8 cellular contexts compared by ENCODE assay signal in the genomic region with DNA sequence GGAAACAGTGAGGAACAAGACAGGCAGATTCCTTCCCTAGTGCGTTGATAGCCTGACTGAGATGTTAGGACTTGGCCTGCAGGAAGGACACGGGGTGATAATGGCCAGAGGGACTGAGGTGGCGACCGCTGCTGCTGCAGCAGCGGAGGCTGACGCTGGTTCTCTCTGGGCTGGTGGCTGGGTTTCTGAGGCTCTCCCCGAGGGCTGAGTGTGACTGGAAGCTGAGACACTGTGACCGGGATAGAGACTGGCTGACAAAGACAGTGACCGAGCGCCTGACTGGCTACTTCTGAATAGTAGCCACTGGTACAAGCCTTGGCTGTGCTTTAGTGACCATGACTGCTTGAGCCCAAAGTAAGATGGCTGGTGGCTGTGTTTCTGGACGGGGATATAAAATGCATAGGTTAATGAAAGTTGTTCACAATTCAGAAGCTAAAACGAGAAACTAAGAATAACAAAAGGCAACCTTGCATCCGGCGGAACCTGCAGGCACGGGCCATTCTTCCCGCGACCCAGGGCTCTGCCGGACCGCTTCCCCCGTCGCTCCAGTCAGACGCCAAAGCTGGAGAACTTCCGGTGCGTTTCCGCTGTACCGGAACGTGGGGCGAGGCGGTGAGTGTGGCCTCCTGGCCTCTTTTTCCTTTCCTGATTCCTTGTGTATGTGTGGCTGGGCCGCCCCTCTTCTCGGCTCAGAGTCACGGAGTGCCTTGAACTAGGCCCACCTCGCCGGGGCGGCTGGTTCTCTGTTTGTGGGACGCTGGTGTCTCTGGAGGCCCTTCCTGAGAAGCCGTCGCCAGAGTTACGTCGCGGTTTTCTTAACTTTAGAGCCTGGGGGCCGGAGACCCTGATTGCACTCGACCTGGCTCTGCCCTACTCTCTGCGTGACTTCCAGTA. TPM values are rescaled to one million over a fixed set of nuclear protein-coding genes. Genes with fewer than 3 reads are reported as not detected.
A peak's percentile ranks its signal among the peaks of the same experiment; 100 is the strongest.
DNase-seq lines count a peak whose midpoint lies in the region; ATAC-seq and TF ChIP-seq lines count a peak whose summit lies in the region.

A gene with protein sequence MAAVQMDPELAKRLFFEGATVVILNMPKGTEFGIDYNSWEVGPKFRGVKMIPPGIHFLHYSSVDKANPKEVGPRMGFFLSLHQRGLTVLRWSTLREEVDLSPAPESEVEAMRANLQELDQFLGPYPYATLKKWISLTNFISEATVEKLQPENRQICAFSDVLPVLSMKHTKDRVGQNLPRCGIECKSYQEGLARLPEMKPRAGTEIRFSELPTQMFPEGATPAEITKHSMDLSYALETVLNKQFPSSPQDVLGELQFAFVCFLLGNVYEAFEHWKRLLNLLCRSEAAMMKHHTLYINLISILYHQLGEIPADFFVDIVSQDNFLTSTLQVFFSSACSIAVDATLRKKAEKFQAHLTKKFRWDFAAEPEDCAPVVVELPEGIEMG (plus strand): TSS at position 587 of the 894 bp plus-strand sequence. CDS start 3,391 bp downstream, outside the sequence.

- peaks cover 35% of the 10 kb centered on the region for H3K36me3 Mint-ChIP-seq in CD8-positive, alpha-beta T cell
- H3K36me3 Mint-ChIP-seq in activated naive CD8-positive, alpha-beta T cell treated with anti-CD3 and anti-CD28 coated beads for 36 hours = peaks cover 13% of the 10 kb centered on the region

- POLR2A ChIA-PET in CD8-positive, alpha-beta T cell (lab: Charles Lee) = interaction anchor here (0.6 to 1.7 kb wide), 5 partner anchors 12 to 282 kb away, joined by 3 to 5 read pairs (median 3); a partner anchor contains a TSS

- H3K9me3 ChIP-seq in CD8-positive, alpha-beta T cell (ENCODE audit: low read length) = no peaks in the 10 kb centered on the region
- H3K9me3 ChIP-seq in SU-DHL-6 (ENCODE audit: insufficient read depth, low read length) = no peaks in the 10 kb centered on the region
- no peaks in the 10 kb centered on the region for H3K9me3 ChIP-seq in ovary
- no peaks in the 10 kb centered on the region for H3K9me3 ChIP-seq in thoracic aorta

- peak; percentile 30 for TF ChIP-seq POLR2A in ovary (IDR thresholded peaks at IDR 0.05)

- H3K27ac ChIP-seq in CD8-positive, alpha-beta T cell (ENCODE audit: low read depth, low read length) = peak within 1 kb of the TSS; percentile 69
- no peak within 1 kb of the TSS for H3K27ac ChIP-seq in SU-DHL-6 (ENCODE audit: low read depth, low read length)
- peak within 1 kb of the TSS; percentile 49 to 62 for H3K27ac ChIP-seq in ovary
- peak within 1 kb of the TSS; percentile 68 to 81 for H3K27ac ChIP-seq in thoracic aorta

- ATAC-seq in CD8-positive, alpha-beta T cell = peak; percentile 98
- peak; percentile 75 for ATAC-seq in GM21529 (IDR thresholded peaks at IDR 0.05; ENCODE audit: unreplicated experiment)
- ATAC-seq in thoracic aorta (ENCODE audit: insufficient number of reproducible peaks, low FRiP score, low read depth) = no peak

- peaks cover 32% of the 10 kb centered on the region for H3K4me1 ChIP-seq in CD8-positive, alpha-beta T cell (ENCODE audit: insufficient read depth, low read length)
- H3K4me1 ChIP-seq in ovary (ENCODE audit: insufficient read depth) = peaks cover 8% of the 10 kb centered on the region
- H3K4me1 ChIP-seq in thoracic aorta (ENCODE audit: control insufficient read depth in 1 of 2, low read depth in 2 of 2) = peaks cover 14 to 28% of the 10 kb centered on the region in 2 donors

- H3K27ac Mint-ChIP-seq in CD8-positive, alpha-beta T cell = peak within 1 kb of the TSS; percentile 93
- H3K27ac Mint-ChIP-seq in activated naive CD8-positive, alpha-beta T cell treated with anti-CD3 and anti-CD28 coated beads for 36 hours = peak within 1 kb of the TSS; percentile 91

- intact Hi-C loops in CD8-positive, alpha-beta T cell (cut with DNase I, micrococcal nuclease) = loop anchor here (2.0 to 10.0 kb wide), 6 partner anchors 171 to 1459 kb away; a partner anchor contains a TSS
- intact Hi-C loops in head of caudate nucleus (cut with DNase I) = no loop called here
- intact Hi-C loops in ovary (cut with DNase I) = no loop called here

- H3K4me1 Mint-ChIP-seq in CD8-positive, alpha-beta T cell (ENCODE audit: low read depth) = peaks cover 47% of the 10 kb centered on the region
- peaks cover 30% of the 10 kb centered on the region for H3K4me1 Mint-ChIP-seq in activated naive CD8-positive, alpha-beta T cell treated with anti-CD3 and anti-CD28 coated beads for 36 hours

- H3K79me2 ChIP-seq in SU-DHL-6 (ENCODE audit: insufficient read depth, low read length) = peaks cover 38% of the 10 kb centered on the region

- CTCF ChIA-PET in CD8-positive, alpha-beta T cell (lab: Charles Lee) = interaction anchor here (1.0 to 1.5 kb wide), 3 partner anchors 33 to 282 kb away, joined by 3 to 4 read pairs (median 3); a partner anchor contains a TSS

- no peak for TF ChIP-seq EP300 in ovary (IDR thresholded peaks at IDR 0.05)

- no peaks in the 10 kb centered on the region for H3K27me3 ChIP-seq in CD8-positive, alpha-beta T cell (ENCODE audit: insufficient read depth, low read length)
- H3K27me3 ChIP-seq in SU-DHL-6 (ENCODE audit: low read length) (no peaks in the 10 kb centered on the region), ovary (no peaks in the 10 kb centered on the region), thoracic aorta (replicated peaks; ENCODE audit: insufficient read depth) (no peaks in the 10 kb centered on the region)

- peaks cover 11% of the 10 kb centered on the region for H3K36me3 ChIP-seq in CD8-positive, alpha-beta T cell (ENCODE audit: insufficient read depth, low read length)
- H3K36me3 ChIP-seq in SU-DHL-6 (ENCODE audit: low read length) (no peaks in the 10 kb centered on the region; the same call in 1 of the 2 replicates), ovary (no peaks in the 10 kb centered on the region), thoracic aorta (peaks cover 10% of the 10 kb centered on the region)

- no peak for TF ChIP-seq CTCF in CD8-positive, alpha-beta T cell (IDR thresholded peaks at IDR 0.05)
- no peak for TF ChIP-seq CTCF in SU-DHL-6 (IDR thresholded peaks at IDR 0.05; ENCODE audit: insufficient read depth, low read length, poor library complexity, severe bottlenecking)
- TF ChIP-seq CTCF in ovary (IDR thresholded peaks at IDR 0.05) = no peak
- no peak for TF ChIP-seq CTCF in thoracic aorta (IDR thresholded peaks at IDR 0.05)

- DNase-seq in CD8-positive, alpha-beta T cell = peak; percentile 57 to 89 (median 77)
- DNase-seq in NCI-H1092 (lab: John Stamatoyannopoulos, UW) (peak; percentile 61), head of caudate nucleus (peak; percentile 65 to 95 (median 85)), ovary (peak; percentile 70 to 85 (median 76)), thoracic aorta (ENCODE audit: low spot score) (peak; percentile 15)
- DNase-seq in activated naive CD8-positive, alpha-beta T cell treated with anti-CD3 and anti-CD28 coated beads for 36 hours = peak; percentile 82

- H3K9me3 Mint-ChIP-seq in CD8-positive, alpha-beta T cell = no peaks in the 10 kb centered on the region
- no peaks in the 10 kb centered on the region for H3K9me3 Mint-ChIP-seq in activated naive CD8-positive, alpha-beta T cell treated with anti-CD3 and anti-CD28 coated beads for 36 hours

- no peaks in the 10 kb centered on the region for H3K9me2 ChIP-seq in SU-DHL-6 (replicated peaks; ENCODE audit: insufficient read depth, low read length)

- peak within 1 kb of the TSS; percentile 78 for H3K4me3 ChIP-seq in CD8-positive, alpha-beta T cell (ENCODE audit: low read depth, low read length)
- H3K4me3 ChIP-seq in SU-DHL-6 (ENCODE audit: insufficient read depth, low read length, poor library complexity, severe bottlenecking) = peak within 1 kb of the TSS; percentile 78
- peak within 1 kb of the TSS; percentile 91 for H3K4me3 ChIP-seq in ovary
- H3K4me3 ChIP-seq in thoracic aorta = peak within 1 kb of the TSS; percentile 93

- WGBS in ovary, 3 donors = 9 to 11% (median 10%) methylated on average over 44 of the region's 44 CpGs

- no peaks in the 10 kb centered on the region for H3F3A ChIP-seq in SU-DHL-6 (ENCODE audit: insufficient read depth)

- H3K4me3 Mint-ChIP-seq in CD8-positive, alpha-beta T cell = peak within 1 kb of the TSS; percentile 96
- H3K4me3 Mint-ChIP-seq in activated naive CD8-positive, alpha-beta T cell treated with anti-CD3 and anti-CD28 coated beads for 36 hours = peak within 1 kb of the TSS; percentile 90

- H3K9ac ChIP-seq in SU-DHL-6 (ENCODE audit: low read length) = peak within 1 kb of the TSS; percentile 83

- H3K27me3 Mint-ChIP-seq in CD8-positive, alpha-beta T cell (ENCODE audit: low read depth) = no peaks in the 10 kb centered on the region
- H3K27me3 Mint-ChIP-seq in activated naive CD8-positive, alpha-beta T cell treated with anti-CD3 and anti-CD28 coated beads for 36 hours = no peaks in the 10 kb centered on the region

- H4K20me1 ChIP-seq in SU-DHL-6 (ENCODE audit: low read depth, low read length) = no peaks in the 10 kb centered on the region; the same call in 1 of the 2 replicates

- peak within 1 kb of the TSS; percentile 96 for H3K4me2 ChIP-seq in SU-DHL-6 (ENCODE audit: low read depth, low read length, poor library complexity, severe bottlenecking)

- peak within 1 kb of the TSS; percentile 100 for H2AFZ ChIP-seq in SU-DHL-6 (ENCODE audit: low read depth, low read length, severe bottlenecking)

RNA-seq across cellular contexts. Expression of the gene that starts here (rescaled TPM):
- 10 to 100 TPM; 26.9 to 27.8 TPM for total RNA-seq in CD8-positive, alpha-beta T cell
- 10 to 100 TPM; 30.0 to 30.5 TPM for total RNA-seq in activated naive CD8-positive, alpha-beta T cell treated with anti-CD3 and anti-CD28 coated beads for 36 hours
- 10 to 100 TPM; 19.7 to 30.9 (median 26.6) TPM for total RNA-seq in ovary
- polyA plus RNA-seq in ovary = 10 to 100 TPM; 24.4 to 40.2 TPM
- total RNA-seq in thoracic aorta = 10 to 100 TPM; 22.1 to 29.1 TPM

Comparison
In these comparisons a context has a peak if more than half of its experiments do, and no peak if none do; other contexts are left out.
1. DNase-seq: peak in every context shown above with its lines; median percentile 85 in head of caudate nucleus; 82 in activated naive CD8-positive, alpha-beta T cell treated with anti-CD3 and anti-CD28 coated beads for 36 hours; 77 in CD8-positive, alpha-beta T cell; 76 in ovary; 61 in NCI-H1092; 15 in thoracic aorta.
2. intact Hi-C loops: an anchor here in CD8-positive, alpha-beta T cell (2.0 to 10.0 kb wide); none called in head of caudate nucleus and ovary.